Comparison of ENCODE assay signal across 31 cellular contexts in the genomic region with DNA sequence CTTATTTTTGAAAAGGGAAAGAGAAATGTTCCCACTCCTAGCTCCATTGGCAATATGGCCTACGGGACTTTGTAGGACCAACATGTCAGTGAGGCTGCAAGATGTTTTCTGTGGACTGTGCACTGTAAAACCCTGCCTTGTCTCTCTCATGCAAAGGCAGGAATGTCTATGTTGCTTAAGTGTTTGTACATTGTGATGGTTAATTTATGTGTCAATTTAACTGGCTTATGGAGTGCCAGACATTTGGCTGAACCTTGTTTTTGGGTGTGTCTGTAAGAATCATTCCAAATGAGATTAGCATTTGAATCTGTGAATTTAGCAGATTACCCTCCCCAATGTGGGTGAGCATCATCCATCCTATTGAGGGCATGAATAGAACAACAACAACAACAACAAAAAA.
"Had no signal": no experiment of that assay in that cellular context is flagged by ENCODE, and none has a peak within 500 bp of the region (broad histone marks: within the 10 kb centered on the region; RNA-seq: fewer than 3 reads in every experiment).

No MANE protein-coding gene starts in this region.

- H3K36me3 ChIP-seq: SJCRH30 had no signal

- H3K9me3 ChIP-seq: SJCRH30 had no signal

- H3K4me1 ChIP-seq: SJCRH30 had no signal

- DNase-seq: Kasumi-1, KG1, MM.1S, MV-4-11, NCI-H1092, NCI-H1105 treated with DMSO at 0.1 percent for 48 hours, NCI-H1417, NCI-H1436, NCI-H146, NCI-H1694, NCI-H187, NCI-H1930, NCI-H2029 treated with DMSO at 0.1 percent for 48 hours, NCI-H2081 treated with DMSO at 0.1 percent for 48 hours, NCI-H2107, NCI-H2171, NCI-H2227 treated with DMSO at 0.1 percent for 48 hours, NCI-H345, NCI-H446, NCI-H510A treated with DMSO at 0.1 percent for 48 hours, NCI-H524 treated with DMSO at 0.1 percent for 48 hours, NCI-H526 treated with DMSO at 0.1 percent for 48 hours, NCI-H774, PC-9, SHP77, SIG-M5, SJCRH30, T-cell had no signal

- H3K4me3 ChIP-seq: PC-9, SJCRH30, SK-N-MC had no signal

- H2AFZ ChIP-seq: PC-9 had no signal

- FAIRE-seq: RCC 7860 had no signal

- H3K27me3 ChIP-seq: SJCRH30 had no signal

- H3K27ac ChIP-seq: PC-9, RWPE1, SJCRH30, SK-N-MC had no signal

- H3K4me2 ChIP-seq: PC-9 had no signal
